Comparison of ENCODE assay signal across 12 cellular contexts in genomic region chr5:9284781-9285307, GRCh38.
DNase-seq lines count a peak whose midpoint lies in the region; TF ChIP-seq lines count a peak whose summit lies in the region.
"Had no signal": no experiment of that assay in that cellular context is flagged by ENCODE, and none has a peak within 500 bp of the region (broad histone marks: within the 10 kb centered on the region; RNA-seq: fewer than 3 reads in every experiment).

No MANE protein-coding gene starts in this region.

- H3K9me3 ChIP-seq in AG04450 (ENCODE audit: control insufficient read depth, insufficient read depth, low read length) (no peaks in the 10 kb centered on the region), SJSA1 (replicated peaks) (no peaks in the 10 kb centered on the region)
- H3K9me3 ChIP-seq: SJCRH30 had no signal

- POLR2A ChIA-PET in AG04450 (lab: Yijun Ruan, JAX), result no interaction called here

- H3K27me3 ChIP-seq in AG04450 (ENCODE audit: control insufficient read depth, insufficient read depth, low read length) (no peaks in the 10 kb centered on the region), SJSA1 (replicated peaks) (no peaks in the 10 kb centered on the region)
- H3K27me3 ChIP-seq: SJCRH30 had no signal

- H3K36me3 ChIP-seq in SJSA1, result no peaks in the 10 kb centered on the region
- H3K36me3 ChIP-seq: SJCRH30 had no signal

- H3K4me1 Mint-ChIP-seq in osteocyte (ENCODE audit: unreplicated experiment), result peaks cover 32% of the 10 kb centered on the region
- H3K4me1 Mint-ChIP-seq: activated B cell treated with CpG ODN at 0.5 μM for 24 hours had no signal

- peak; percentile 8 for DNase-seq in AG04450 (ENCODE audit: low read depth, low spot score)
- peak in 1 of 2 experiments; percentile 64 for DNase-seq in SJSA1 (ENCODE audit: low read depth in 1 of 2, low spot score in 2 of 2)
- peak; percentile 80 to 91 for DNase-seq in foreskin fibroblast
- no peak for DNase-seq in osteocyte (ENCODE audit: extremely low spot score, unreplicated experiment)
- DNase-seq in SKM-1 (lab: John Stamatoyannopoulos, UW; ENCODE audit: unreplicated experiment), result no peak
- no peak for DNase-seq in NCI-H1930 (lab: John Stamatoyannopoulos, UW)
- DNase-seq in RKO (ENCODE audit: low spot score), result no peak
- no peak for DNase-seq in midbrain (lab: John Stamatoyannopoulos, UW)
- DNase-seq: activated B cell treated with CpG ODN at 0.5 μM for 24 hours, head of caudate nucleus, NCI-H1048, SJCRH30 had no signal

- H3K36me3 Mint-ChIP-seq in osteocyte (ENCODE audit: unreplicated experiment), result no peaks in the 10 kb centered on the region

- peaks cover 24% of the 10 kb centered on the region for H3K4me1 ChIP-seq in SJSA1 (replicated peaks)
- H3K4me1 ChIP-seq: SJCRH30 had no signal

- no peak overlapping the region for H3K27ac ChIP-seq in AG04450 (ENCODE audit: low read depth, low read length)
- H3K27ac ChIP-seq in SJSA1, result peak overlapping the region; percentile 11
- H3K27ac ChIP-seq: SJCRH30 had no signal

- TF ChIP-seq CTCF in AG04450 (IDR thresholded peaks at IDR 0.05; ENCODE audit: low read depth, low read length) (no peak), foreskin fibroblast (IDR thresholded peaks at IDR 0.05; ENCODE audit: low read depth, low read length) (no peak), osteocyte (IDR thresholded peaks at IDR 0.05) (no peak)

- no peaks in the 10 kb centered on the region for H3K27me3 Mint-ChIP-seq in osteocyte (ENCODE audit: unreplicated experiment)
- H3K27me3 Mint-ChIP-seq: activated B cell treated with CpG ODN at 0.5 μM for 24 hours had no signal

- H3K4me3 ChIP-seq in AG04450 (ENCODE audit: low read depth, low read length) (no peak overlapping the region), SJSA1 (no peak overlapping the region), foreskin fibroblast (ENCODE audit: low read depth in 1 of 2, low read length in 2 of 2) (no peak overlapping the region)
- H3K4me3 ChIP-seq: SJCRH30 had no signal

- CTCF ChIA-PET in AG04450 (lab: Charles Lee), result no interaction called here

- H3K9me3 Mint-ChIP-seq in osteocyte (ENCODE audit: unreplicated experiment), result no peaks in the 10 kb centered on the region

- peak overlapping the region; percentile 92 for H3K27ac Mint-ChIP-seq in osteocyte (ENCODE audit: unreplicated experiment)
- H3K27ac Mint-ChIP-seq: activated B cell treated with CpG ODN at 0.5 μM for 24 hours had no signal

- H3K4me3 Mint-ChIP-seq in osteocyte (ENCODE audit: unreplicated experiment), result peak overlapping the region; percentile 27
- H3K4me3 Mint-ChIP-seq: activated B cell treated with CpG ODN at 0.5 μM for 24 hours had no signal

Comparison
In these comparisons a context has a peak if more than half of its experiments do, and no peak if none do; other contexts are left out.
1. DNase-seq: peak in AG04450 (single experiment) and foreskin fibroblast (2 of 2); none in osteocyte (single experiment), SKM-1 (single experiment), NCI-H1930 (0 of 2), RKO (single experiment) and midbrain (single experiment).